Comparison of ENCODE assay signal across 14 cellular contexts in genomic region chr13:28408235-28408848, GRCh38.
DNase-seq lines count a peak whose midpoint lies in the region; ATAC-seq and TF ChIP-seq lines count a peak whose summit lies in the region.
"Had no signal": no experiment of that assay in that cellular context is flagged by ENCODE, and none has a peak within 500 bp of the region (broad histone marks: within the 10 kb centered on the region; RNA-seq: fewer than 3 reads in every experiment).

No MANE protein-coding gene starts in this region.

- peak; percentile 35 for TF ChIP-seq EP300 in esophagus muscularis mucosa (IDR thresholded peaks at IDR 0.05)

- no peaks in the 10 kb centered on the region for H3K9me3 ChIP-seq in esophagus muscularis mucosa
- no peaks in the 10 kb centered on the region for H3K9me3 ChIP-seq in WERI-Rb-1 (ENCODE audit: severe bottlenecking)
- H3K9me3 ChIP-seq: A549, Peyer's patch had no signal

- H3K4me1 ChIP-seq in esophagus muscularis mucosa, result peaks cover 2 to 25% (median 11%) of the 10 kb centered on the region in 4 donors
- H3K4me1 ChIP-seq in mesendoderm (ENCODE audit: control insufficient read depth, low read depth, low read length), result peaks cover 10% of the 10 kb centered on the region
- H3K4me1 ChIP-seq: A549, Peyer's patch had no signal

- TF ChIP-seq CTCF in LNCaP clone FGC (IDR thresholded peaks at IDR 0.05; ENCODE audit: control insufficient read depth, extremely low read depth, insufficient read depth), result no peak
- no peak for TF ChIP-seq CTCF in esophagus muscularis mucosa (IDR thresholded peaks at IDR 0.05)
- no peak for TF ChIP-seq CTCF in GM10266 (IDR thresholded peaks at IDR 0.05; ENCODE audit: control insufficient read depth, insufficient read depth, low read depth, missing control alignments)
- TF ChIP-seq CTCF in WERI-Rb-1 (IDR thresholded peaks at IDR 0.05; ENCODE audit: low read depth, low read length), result no peak

- no peaks in the 10 kb centered on the region for H3K79me2 ChIP-seq in mesendoderm (ENCODE audit: control insufficient read depth, insufficient read depth, low read length)

- H3K36me3 ChIP-seq in esophagus muscularis mucosa (peaks cover 0 to 18% (median 0%) of the 10 kb centered on the region in 4 donors), mesendoderm (ENCODE audit: control insufficient read depth, insufficient read depth, low read length) (no peaks in the 10 kb centered on the region), WERI-Rb-1 (no peaks in the 10 kb centered on the region)
- H3K36me3 ChIP-seq: Peyer's patch had no signal

- H3K56ac ChIP-seq in mesendoderm (ENCODE audit: low read length), result no peak overlapping the region

- no peaks in the 10 kb centered on the region for H3K79me1 ChIP-seq in mesendoderm (ENCODE audit: low read length)

- peak overlapping the region in 1 of 4 donors; percentile 40 for H3K27ac ChIP-seq in esophagus muscularis mucosa (replicated peaks in 1 of 4)
- no peak overlapping the region for H3K27ac ChIP-seq in mesendoderm (ENCODE audit: low read depth, low read length)
- no peak overlapping the region for H3K27ac ChIP-seq in WERI-Rb-1
- H3K27ac ChIP-seq: A549, Peyer's patch had no signal

- no peak overlapping the region for H4K8ac ChIP-seq in mesendoderm (ENCODE audit: low read depth, low read length)

- H2BK120ac ChIP-seq in mesendoderm (ENCODE audit: low read depth, low read length), result peak overlapping the region; percentile 61

- H2BK15ac ChIP-seq in mesendoderm (replicated peaks; ENCODE audit: low read depth), result no peak overlapping the region

- H2BK5ac ChIP-seq in mesendoderm (ENCODE audit: low read length), result no peak overlapping the region

- intact Hi-C loops in esophagus muscularis mucosa (cut with DNase I), result no loop called here

- WGBS in esophagus muscularis mucosa, result 35% methylated on average over 8 of the region's 8 CpGs
- no CpG with 5 or more reads among the region's 8 CpGs for WGBS in mesendoderm (ENCODE audit: extremely low coverage, insufficient coverage, low lambda C conversion rate)

- H2AK5ac ChIP-seq in mesendoderm (ENCODE audit: low read length), result no peak overlapping the region

- peak; percentile 16 for DNase-seq in Ammon's horn (ENCODE audit: low spot score)
- peak; percentile 65 for DNase-seq in LNCaP clone FGC (ENCODE audit: low read depth)
- no peak for DNase-seq in esophagus muscularis mucosa (ENCODE audit: extremely low spot score)
- DNase-seq in mesendoderm, result peak; percentile 68
- DNase-seq in GM10266 (ENCODE audit: extremely low spot score), result no peak
- DNase-seq in WERI-Rb-1, result no peak
- no peak for DNase-seq in HT-29 (ENCODE audit: low spot score)
- DNase-seq: activated naive CD4-positive, alpha-beta T cell treated with Interleukin-2 at 50 U/mL for 16 hours; effector memory CD4-positive, alpha-beta T cell; kidney; NCI-H146 had no signal

- no peak overlapping the region for H3K18ac ChIP-seq in mesendoderm (ENCODE audit: low read length)

- H3K9ac ChIP-seq in mesendoderm (ENCODE audit: low read length), result no peak overlapping the region

- H3K27me3 ChIP-seq in esophagus muscularis mucosa, result peaks cover 0 to 6% (median 0%) of the 10 kb centered on the region in 4 donors
- H3K27me3 ChIP-seq in mesendoderm (ENCODE audit: insufficient read depth, low read length, poor library complexity), result no peaks in the 10 kb centered on the region
- H3K27me3 ChIP-seq in WERI-Rb-1 (ENCODE audit: insufficient read depth, low read depth, severe bottlenecking), result no peaks in the 10 kb centered on the region
- H3K27me3 ChIP-seq: Peyer's patch had no signal

- no peak for TF ChIP-seq POLR2A in esophagus muscularis mucosa (IDR thresholded peaks at IDR 0.05; ENCODE audit: low read depth)

- H3K4me3 ChIP-seq in LNCaP clone FGC (ENCODE audit: low read depth, low read length) (no peak overlapping the region), esophagus muscularis mucosa (no peak overlapping the region), mesendoderm (ENCODE audit: low read length) (no peak overlapping the region), WERI-Rb-1 (ENCODE audit: low read depth, low read length) (no peak overlapping the region)
- H3K4me3 ChIP-seq: A549, Peyer's patch had no signal

- H3K23ac ChIP-seq in mesendoderm (ENCODE audit: low read length), result no peak overlapping the region

- no peak overlapping the region for H3K4me2 ChIP-seq in mesendoderm (ENCODE audit: low read length)
- H3K4me2 ChIP-seq: A549 had no signal

- H3K4ac ChIP-seq in mesendoderm (ENCODE audit: low read depth, low read length), result no peak overlapping the region

- no peak overlapping the region for H4K5ac ChIP-seq in mesendoderm (ENCODE audit: low read length)

- ATAC-seq in HG02642 (IDR thresholded peaks at IDR 0.05; ENCODE audit: poor library complexity, unreplicated experiment), result no peak
- ATAC-seq: A549 had no signal

Comparison
In these comparisons a context has a peak if more than half of its experiments do, and no peak if none do; other contexts are left out.
1. DNase-seq: peak in Ammon's horn (single experiment), LNCaP clone FGC (single experiment) and mesendoderm (single experiment); none in esophagus muscularis mucosa (single experiment), GM10266 (single experiment), WERI-Rb-1 (single experiment) and HT-29 (single experiment).